In the genomic region with DNA sequence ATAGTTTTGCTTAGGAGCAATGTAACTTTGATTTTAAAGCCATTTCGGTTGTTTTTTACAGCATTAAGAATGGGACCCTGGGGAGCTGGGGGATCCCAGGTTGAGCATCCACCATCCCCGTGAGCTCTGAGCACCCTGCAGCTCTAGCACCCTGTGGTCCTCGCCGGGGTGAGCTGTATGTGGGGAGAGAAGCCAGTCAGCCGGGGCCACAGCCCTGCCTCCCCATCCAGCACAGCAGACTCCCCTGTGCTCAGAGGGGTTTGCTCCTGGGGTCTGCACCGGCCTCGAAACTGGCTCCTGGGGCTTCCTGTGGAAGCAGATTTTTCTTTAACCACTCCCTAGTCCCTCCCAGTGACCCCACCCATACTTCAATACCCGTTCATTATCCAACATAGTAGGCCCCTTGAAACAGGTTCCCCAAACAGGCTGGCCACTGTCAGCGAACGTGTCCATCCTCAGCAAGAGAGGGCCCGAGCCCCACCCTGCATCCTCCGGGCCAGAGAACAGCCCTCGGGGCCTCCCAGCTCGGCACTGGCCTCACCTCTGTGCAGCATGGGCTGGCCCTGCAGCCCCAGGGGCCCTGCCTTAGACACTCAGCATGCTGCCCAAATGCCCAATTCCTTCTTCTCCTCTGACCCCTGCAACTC, we compare ENCODE assay signal across 1 cellular context.
TF ChIP-seq lines count a peak whose summit lies in the region.

No MANE protein-coding gene starts in this region.

TF ChIP-seq in IMR-90, 13 proteins besides CTCF, POLR2A, EP300 and RAD21:
- TF ChIP-seq SMC3 (IDR thresholded peaks at IDR 0.05; ENCODE audit: low read depth, low read length) (no peak), MXI1 (IDR thresholded peaks at IDR 0.05; ENCODE audit: borderline replicate concordance, low read depth, low read length) (no peak), RCOR1 (IDR thresholded peaks at IDR 0.05; ENCODE audit: insufficient replicate concordance, low read length) (no peak), CHD1 (IDR thresholded peaks at IDR 0.05; ENCODE audit: low read depth, low read length) (no peak; the same call in 1 of the 2 replicates), CEBPB (IDR thresholded peaks at IDR 0.05; ENCODE audit: low read depth, low read length) (no peak), ELK1 (IDR thresholded peaks at IDR 0.05; ENCODE audit: borderline replicate concordance, low read depth, low read length) (no peak), BHLHE40 (IDR thresholded peaks at IDR 0.05; ENCODE audit: low read depth, low read length) (no peak), MAZ (IDR thresholded peaks at IDR 0.05; ENCODE audit: borderline replicate concordance, low read depth, low read length) (no peak), FOS (IDR thresholded peaks at IDR 0.05; ENCODE audit: low read depth, low read length) (no peak), NFE2L2 (IDR thresholded peaks at IDR 0.05; ENCODE audit: low read depth, low read length) (no peak), USF2 (IDR thresholded peaks at IDR 0.05; ENCODE audit: low read depth, low read length) (no peak), MAFK (IDR thresholded peaks at IDR 0.05; ENCODE audit: low read depth, low read length) (no peak), RFX5 (IDR thresholded peaks at IDR 0.05; ENCODE audit: low read depth, low read length) (no peak)
